In the genomic region with DNA sequence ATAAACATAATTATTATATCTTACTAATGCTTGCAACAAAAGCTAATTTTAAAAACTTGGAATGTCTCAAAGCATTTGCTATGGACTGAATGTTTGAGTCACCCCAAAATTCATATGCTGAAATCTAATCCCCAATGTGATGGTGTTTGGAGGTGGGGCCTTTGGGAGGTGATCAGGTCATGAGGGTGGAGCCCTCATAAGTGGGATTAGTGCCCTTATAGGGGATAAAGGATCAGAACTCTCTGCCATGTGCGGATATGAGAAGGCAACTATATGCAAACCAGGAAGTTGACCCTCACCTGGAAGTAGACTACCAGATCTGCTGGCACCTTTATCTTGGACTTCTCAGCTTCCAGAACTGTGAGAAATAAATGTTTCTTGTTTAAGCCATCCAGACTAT, we compare ENCODE assay signal across 31 cellular contexts.
"Had no signal": no experiment of that assay in that cellular context is flagged by ENCODE, and none has a peak within 500 bp of the region (broad histone marks: within the 10 kb centered on the region; RNA-seq: fewer than 3 reads in every experiment).

No MANE protein-coding gene starts in this region.

- H3K4me1 Mint-ChIP-seq: nephron had no signal

- H3K9me3 Mint-ChIP-seq: natural killer cell; nephron; stimulated activated memory B cell treated with anti-CD40 and anti-IgM and Interleukin-4, amounts not matched to agents 10 μg/mL and 1 μg/mL and 100 μg/mL, for 72 hours; stimulated activated naive CD8-positive, alpha-beta T cell treated with anti-CD3 and anti-CD28 coated beads, Interleukin-15, amount 100 ng/mL, for 72 hours had no signal

- H3K27me3 ChIP-seq: neural progenitor cell, ovary, spleen, suprapubic skin, testis, tibial artery, transverse colon, upper lobe of right lung, uterus had no signal

- H3K4me1 ChIP-seq: neural progenitor cell, parathyroid adenoma, psoas muscle, suprapubic skin, testis, tibial artery, upper lobe of right lung, uterus had no signal

- H3K4me3 Mint-ChIP-seq: natural killer cell; nephron; neural progenitor cell; stimulated activated memory B cell treated with anti-CD40 and anti-IgM and Interleukin-4, amounts not matched to agents 10 μg/mL and 1 μg/mL and 100 μg/mL, for 72 hours; stimulated activated naive CD8-positive, alpha-beta T cell treated with anti-CD3 and anti-CD28 coated beads, Interleukin-15, amount 100 ng/mL, for 72 hours; type B pancreatic cell had no signal

- H3K27ac Mint-ChIP-seq: nephron; neural progenitor cell; progenitor cell of endocrine pancreas; stimulated activated memory B cell treated with anti-CD40 and anti-IgM and Interleukin-4, amounts not matched to agents 10 μg/mL and 1 μg/mL and 100 μg/mL, for 72 hours; type B pancreatic cell had no signal

- ATAC-seq: natural killer cell; psoas muscle; right cardiac atrium; sciatic nerve; stimulated activated memory B cell treated with anti-CD40 and anti-IgM and Interleukin-4, amounts not matched to agents 10 μg/mL and 1 μg/mL and 100 μg/mL, for 72 hours; stimulated activated naive CD8-positive, alpha-beta T cell treated with anti-CD3 and anti-CD28 coated beads, Interleukin-15, amount 100 ng/mL, for 72 hours; stimulated activated naive CD8-positive, alpha-beta T cell treated with anti-CD3 and anti-CD28 coated beads, Interleukin-15, Interleukin-2, amounts not matched to agents 100 U/mL and 50 U/mL, for 24 hours; upper lobe of right lung had no signal

- H3K27me3 Mint-ChIP-seq: stimulated activated naive CD8-positive, alpha-beta T cell treated with anti-CD3 and anti-CD28 coated beads, Interleukin-15, amount 100 ng/mL, for 72 hours; type B pancreatic cell had no signal

- H3K9ac ChIP-seq: neural progenitor cell, parathyroid adenoma had no signal

- H3K27ac ChIP-seq: neural progenitor cell, ovary, parathyroid adenoma, psoas muscle, skin epidermis, suprapubic skin, testis, tibial artery, transverse colon, upper lobe of right lung, uterus had no signal

- H3K9me3 ChIP-seq: ovary, psoas muscle, suprapubic skin, testis, tibial artery, transverse colon, upper lobe of right lung, uterus had no signal

- H3K36me3 ChIP-seq: neural progenitor cell, ovary, spleen, suprapubic skin, tibial artery, transverse colon, upper lobe of right lung, uterus had no signal

- H3K4me3 ChIP-seq: neural progenitor cell, ovary, psoas muscle, skin epidermis, smooth muscle cell, spleen, suprapubic skin, testis, tibial artery, transverse colon, upper lobe of right lung, uterus had no signal

- DNase-seq: natural killer cell; occipital lobe; ovary; posterior cingulate gyrus; psoas muscle; right cardiac atrium; spleen; stimulated activated CD4-positive, alpha-beta T cell treated with anti-CD3 and anti-CD28 coated beads, Interleukin-12 subunit alpha, Interleukin-12 subunit beta, amount 100 ng/mL, for 4 hours; stimulated activated CD4-positive, alpha-beta T cell treated with anti-CD3 and anti-CD28 coated beads, Interleukin-1b, Interleukin-23, amount 100 ng/mL, for 48 hours; stimulated activated CD4-positive, alpha-beta T cell treated with anti-CD3 and anti-CD28 coated beads, Interleukin-4, amount 100 ng/mL, for 1 hour; stimulated activated CD4-positive, alpha-beta T cell treated with anti-CD3 and anti-CD28 coated beads, Interleukin-4, amount 100 ng/mL, for 4 hours; stimulated activated CD8-positive, alpha-beta memory T cell treated with anti-CD3 and anti-CD28 coated beads, Interleukin-4, amount 100 ng/mL, for 48 hours; stimulated activated naive CD4-positive, alpha-beta T cell; stimulated activated naive CD8-positive, alpha-beta T cell treated with anti-CD3 and anti-CD28 coated beads, Interleukin-15, amount 100 ng/mL, for 72 hours; stimulated activated naive CD8-positive, alpha-beta T cell treated with anti-CD3 and anti-CD28 coated beads, Interleukin-15, Interleukin-2, amounts not matched to agents 100 U/mL and 50 U/mL, for 24 hours; substantia nigra; testis; tibial artery; transverse colon; upper lobe of right lung; uterus had no signal

- H3K36me3 Mint-ChIP-seq: natural killer cell; neural progenitor cell; stimulated activated memory B cell treated with anti-CD40 and anti-IgM and Interleukin-4, amounts not matched to agents 10 μg/mL and 1 μg/mL and 100 μg/mL, for 72 hours; type B pancreatic cell had no signal
